Comparison of ENCODE assay signal across 1 cellular context in genomic region chr6:34095136-34095505, GRCh38.
TF ChIP-seq lines count a peak whose summit lies in the region.

No MANE protein-coding gene starts in this region.

TF ChIP-seq in K562, 482 proteins besides CTCF, POLR2A, EP300 and RAD21 (continued from another document):
- TF ChIP-seq ARID3A (IDR thresholded peaks at IDR 0.05; ENCODE audit: borderline replicate concordance, low read depth, low read length) (no peak), RBM25 (IDR thresholded peaks at IDR 0.05; ENCODE audit: low read depth, low read length, severe bottlenecking) (peak; percentile 45)
